ENCODE assay signal across 23 cellular contexts in the genomic region with DNA sequence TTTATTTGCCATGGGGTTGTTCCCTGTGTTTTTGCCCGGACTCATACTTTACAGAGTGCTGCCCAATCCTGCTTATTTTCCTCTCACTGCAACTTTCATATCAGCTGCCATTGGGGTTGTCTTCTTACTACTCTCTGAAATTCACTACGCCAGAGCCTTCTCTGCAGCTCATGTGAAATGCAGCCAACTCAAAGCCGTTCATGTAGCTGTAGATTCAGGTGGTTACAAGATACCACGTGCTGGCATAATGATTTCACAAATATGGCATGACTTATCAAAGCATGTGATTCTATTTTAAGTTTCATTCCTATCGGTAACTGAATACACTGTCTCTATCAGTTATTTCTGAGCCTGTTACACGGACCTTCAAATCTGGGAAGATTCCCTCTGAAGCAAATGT.
"Had no signal": no experiment of that assay in that cellular context is flagged by ENCODE, and none has a peak within 500 bp of the region (broad histone marks: within the 10 kb centered on the region; RNA-seq: fewer than 3 reads in every experiment).

No MANE protein-coding gene starts in this region.

- H3K27ac Mint-ChIP-seq: activated CD4-positive, alpha-beta T cell treated with anti-CD3 and anti-CD28 coated beads, Interleukin-2, amount 10 ng/mL, durations not matched to agents 7 days and 5 days; activated CD8-positive, alpha-beta T cell treated with anti-CD3 and anti-CD28 coated beads, Interleukin-2, amount 10 ng/mL, durations not matched to agents 7 days and 5 days; immature natural killer cell; naive thymus-derived CD8-positive, alpha-beta T cell had no signal

- H3K9me3 Mint-ChIP-seq: activated CD4-positive, alpha-beta T cell treated with anti-CD3 and anti-CD28 coated beads, Interleukin-2, amount 10 ng/mL, durations not matched to agents 7 days and 5 days; activated T-cell treated with anti-CD3 and anti-CD28 coated beads, Interleukin-2, amount 50 U/mL, for 4 hours; naive thymus-derived CD8-positive, alpha-beta T cell had no signal

- H3K4me1 Mint-ChIP-seq: activated CD4-positive, alpha-beta T cell treated with anti-CD3 and anti-CD28 coated beads, Interleukin-2, amount 10 ng/mL, durations not matched to agents 7 days and 5 days; immature natural killer cell had no signal

- ATAC-seq: activated CD4-positive, CD25-positive, alpha-beta regulatory T cell treated with anti-CD3 and anti-CD28 coated beads, Interleukin-2, amount 50 U/mL, for 24 hours; activated CD8-positive, alpha-beta T cell treated with anti-CD3 and anti-CD28 coated beads, Interleukin-2, amount 10 ng/mL, durations not matched to agents 7 days and 5 days; activated T-cell treated with anti-CD3 and anti-CD28 coated beads, Interleukin-2, amount 50 U/mL, for 4 hours; gastroesophageal sphincter; mucosa of descending colon; naive thymus-derived CD8-positive, alpha-beta T cell had no signal

- H3K36me3 Mint-ChIP-seq: immature natural killer cell; naive thymus-derived CD8-positive, alpha-beta T cell had no signal

- DNase-seq: activated CD4-positive, alpha-beta T cell treated with anti-CD3 and anti-CD28 coated beads, Interleukin-2, amount 10 ng/mL, durations not matched to agents 7 days and 5 days; activated CD8-positive, alpha-beta T cell treated with anti-CD3 and anti-CD28 coated beads, Interleukin-2, amount 10 ng/mL, durations not matched to agents 7 days and 5 days; activated effector memory CD4-positive, alpha-beta T cell treated with anti-CD3 and anti-CD28 coated beads, Interleukin-2, amount 50 U/mL, for 16 hours; activated naive CD4-positive, alpha-beta T cell treated with anti-CD3 and anti-CD28 coated beads, Interleukin-2, amount 50 U/mL, for 16 hours; activated T-cell treated with anti-CD3 and anti-CD28 coated beads, Interleukin-2, amount 50 U/mL, for 4 hours; aorta; cerebellar nuclear complex; cortex of kidney; effector CD4-positive, alpha-beta T cell; immature natural killer cell; kidney glomerular epithelial cell; mesenchymal stem cell; mucosa of descending colon; naive thymus-derived CD8-positive, alpha-beta T cell; ovary; stimulated activated CD4-positive, alpha-beta T cell treated with anti-CD3 and anti-CD28 coated beads, Interleukin-15, amount 100 ng/mL, for 24 hours; stimulated activated CD4-positive, alpha-beta T cell treated with anti-CD3 and anti-CD28 coated beads, Interleukin-2, amount 100 ng/mL, for 48 hours; stomach; T1000; trophoblast cell had no signal

- H3K36me3 ChIP-seq: gastroesophageal sphincter, ovary, stomach, vagina had no signal

- H3K4me1 ChIP-seq: gastroesophageal sphincter, stomach had no signal

- H3K4me3 ChIP-seq: gastroesophageal sphincter, mucosa of descending colon, ovary, stomach, vagina had no signal

- H3K27me3 Mint-ChIP-seq: activated CD4-positive, alpha-beta T cell treated with anti-CD3 and anti-CD28 coated beads, Interleukin-2, amount 10 ng/mL, durations not matched to agents 7 days and 5 days had no signal

- H3K9me3 ChIP-seq: gastroesophageal sphincter, mucosa of descending colon, ovary, stomach, vagina had no signal

- H3K27ac ChIP-seq: gastroesophageal sphincter, ovary, stomach, vagina had no signal

- H3K27me3 ChIP-seq: gastroesophageal sphincter, ovary, stomach, vagina had no signal

- H3K4me3 Mint-ChIP-seq: activated CD4-positive, alpha-beta T cell treated with anti-CD3 and anti-CD28 coated beads, Interleukin-2, amount 10 ng/mL, durations not matched to agents 7 days and 5 days; activated CD8-positive, alpha-beta T cell treated with anti-CD3 and anti-CD28 coated beads, Interleukin-2, amount 10 ng/mL, durations not matched to agents 7 days and 5 days; activated T-cell treated with anti-CD3 and anti-CD28 coated beads, Interleukin-2, amount 50 U/mL, for 4 hours; immature natural killer cell; naive thymus-derived CD8-positive, alpha-beta T cell had no signal
